ENCODE assay signal across 8 cellular contexts in the genomic region with DNA sequence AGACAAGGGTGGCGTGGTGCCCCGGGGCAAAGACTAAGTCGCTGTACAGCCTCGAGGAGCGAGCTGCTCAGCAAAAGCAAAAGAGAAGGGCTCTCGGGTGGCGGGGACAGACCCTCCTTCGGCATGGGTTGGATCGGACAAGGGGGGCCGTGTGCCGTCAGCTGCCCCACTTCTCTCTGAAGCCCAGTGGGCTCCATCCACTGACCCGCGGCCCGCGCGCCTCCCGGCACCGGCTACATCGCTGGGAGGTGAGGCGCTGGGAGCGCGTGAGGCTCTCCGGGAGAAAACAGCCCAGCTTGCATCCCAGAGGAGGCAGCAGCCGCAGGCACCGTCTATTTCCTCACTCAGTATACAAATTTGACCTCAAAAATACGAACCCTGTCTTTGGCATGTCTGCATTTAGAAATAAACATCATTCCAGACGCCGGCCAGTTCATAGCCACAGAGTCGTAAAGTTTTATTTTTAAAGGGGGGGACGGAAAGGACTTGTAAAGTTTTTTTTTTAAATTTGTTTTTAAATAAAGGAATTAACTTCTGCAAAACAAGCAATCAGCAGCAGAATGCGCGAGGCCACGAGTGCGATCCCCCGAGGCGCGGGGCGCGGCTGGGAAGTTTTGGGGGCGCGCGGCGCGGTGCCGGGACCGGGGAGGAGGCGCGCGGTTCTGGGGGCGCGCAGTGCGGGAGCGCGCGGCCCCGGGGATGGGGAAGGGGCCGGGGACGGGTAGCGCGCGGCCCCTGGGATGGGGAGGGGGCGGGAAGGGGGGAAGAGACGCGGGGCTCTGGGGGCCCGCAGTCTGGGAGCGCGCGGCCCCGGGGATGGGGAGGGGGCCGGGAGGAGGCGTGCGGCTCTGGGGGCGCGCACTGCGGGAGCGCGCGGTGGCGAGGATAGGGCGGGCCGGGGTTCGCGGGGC. TPM values are rescaled to one million over a fixed set of nuclear protein-coding genes. Genes with fewer than 3 reads are reported as not detected.
DNase-seq lines count a peak whose midpoint lies in the region; TF ChIP-seq lines count a peak whose summit lies in the region.

No MANE protein-coding gene starts in this region.

- DNase-seq in NCI-H2081 (lab: John Stamatoyannopoulos, UW) = peak; percentile 62 to 75
- DNase-seq in NCI-H2081 treated with DMSO at 0.1 percent for 48 hours (lab: John Stamatoyannopoulos, UW) = no peak
- DNase-seq in H9 = peak; percentile 64
- DNase-seq in NCI-H2227 treated with DMSO at 0.1 percent for 48 hours (lab: John Stamatoyannopoulos, UW) = peak; percentile 6
- DNase-seq in astrocyte of the cerebellum (ENCODE audit: low read depth) = no peak
- DNase-seq in hepatocyte (ENCODE audit: low spot score) = peak; percentile 63
- DNase-seq in prostate gland (ENCODE audit: low spot score) = no peak
- DNase-seq in GDM1 (lab: John Stamatoyannopoulos, UW) = no peak

- no peak for TF ChIP-seq POLR2A in prostate gland (IDR thresholded peaks at IDR 0.05)

- H3K4me2 ChIP-seq in H9 (ENCODE audit: insufficient read depth, insufficient read length, low read length) = peak overlapping the region; percentile 85
- H3K4me2 ChIP-seq in hepatocyte = peak overlapping the region; percentile 80

- H2AFZ ChIP-seq in H9 (ENCODE audit: low read length) (no peak overlapping the region), hepatocyte (peak overlapping the region; percentile 64)

- no peaks in the 10 kb centered on the region for H3K79me1 ChIP-seq in H9 (ENCODE audit: insufficient read depth, low read depth, low read length, poor library complexity, severe bottlenecking)

- H4K91ac ChIP-seq in H9 (ENCODE audit: insufficient read length, low read depth, low read length) = no peak overlapping the region

- H3T11ph ChIP-seq in H9 (ENCODE audit: low read length) = no peak overlapping the region

- in situ Hi-C loops in astrocyte of the cerebellum (cut with HindIII; ENCODE audit: low sequenced_read_pairs) = no loop called here

- H3K27me3 Mint-ChIP-seq in H9 (ENCODE audit: low read depth) = peaks cover 69% of the 10 kb centered on the region

- no peak overlapping the region for H3K56ac ChIP-seq in H9 (ENCODE audit: insufficient read length, low read depth, low read length)

- no peaks in the 10 kb centered on the region for H3K9me3 ChIP-seq in H9 (ENCODE audit: control insufficient read depth, low read depth, low read length)
- no peaks in the 10 kb centered on the region for H3K9me3 ChIP-seq in hepatocyte (ENCODE audit: low read depth)
- no peaks in the 10 kb centered on the region for H3K9me3 ChIP-seq in prostate gland

- H3K9me3 Mint-ChIP-seq in H9 = no peaks in the 10 kb centered on the region; a peak in 1 of 5 replicates

- H3K14ac ChIP-seq in H9 (ENCODE audit: insufficient read depth, low read length) = no peak overlapping the region

- H3K4me1 ChIP-seq in H9 (ENCODE audit: insufficient read depth, low read length) = peaks cover 4% of the 10 kb centered on the region; the same call in 1 of the 2 replicates
- peaks cover 22% of the 10 kb centered on the region for H3K4me1 ChIP-seq in hepatocyte (ENCODE audit: insufficient read depth)
- H3K4me1 ChIP-seq in prostate gland (replicated peaks) = peaks cover 6% of the 10 kb centered on the region

- H3K9me2 ChIP-seq in hepatocyte (replicated peaks; ENCODE audit: insufficient read depth) = no peaks in the 10 kb centered on the region

- no peak overlapping the region for H2BK12ac ChIP-seq in H9 (ENCODE audit: insufficient read length, low read depth, low read length)

- H3K27me3 ChIP-seq in H9 (ENCODE audit: insufficient read depth, low read length) (peaks cover 20% of the 10 kb centered on the region; the same call in 1 of the 2 replicates), hepatocyte (peaks cover 32% of the 10 kb centered on the region), prostate gland (replicated peaks; ENCODE audit: insufficient read depth) (no peaks in the 10 kb centered on the region)

- H3K79me2 ChIP-seq in H9 (ENCODE audit: insufficient read depth, low read length) (no peaks in the 10 kb centered on the region), hepatocyte (peaks cover 20% of the 10 kb centered on the region)

- H3K27ac ChIP-seq in H9 (ENCODE audit: insufficient read length, low read depth, low read length) (no peak overlapping the region), hepatocyte (no peak overlapping the region), prostate gland (peak overlapping the region in 1 of 2 donors; percentile 29)

- H2BK5ac ChIP-seq in H9 (ENCODE audit: insufficient read length, low read length) = no peak overlapping the region

- no peak overlapping the region for H3K27ac Mint-ChIP-seq in H9

- H4K8ac ChIP-seq in H9 (replicated peaks; ENCODE audit: insufficient read length, low read depth, low read length) = no peak overlapping the region

- no peak overlapping the region for H4K5ac ChIP-seq in H9 (ENCODE audit: insufficient read length, low read depth, low read length)

- H3K18ac ChIP-seq in H9 (ENCODE audit: insufficient read length, low read depth, low read length) = no peak overlapping the region

- no peak overlapping the region for H2BK15ac ChIP-seq in H9 (ENCODE audit: low read depth, low read length)

- no peak overlapping the region for H2BK120ac ChIP-seq in H9 (ENCODE audit: low read depth, low read length, poor library complexity, severe bottlenecking)

- H3K4ac ChIP-seq in H9 (ENCODE audit: low read depth, low read length) = no peak overlapping the region

- H3K4me3 Mint-ChIP-seq in H9 = peak overlapping the region; percentile 72 to 88

- WGBS in H9 (ENCODE audit: extremely low coverage, insufficient read length, low lambda C conversion rate) = no CpG with 5 or more reads among the region's 83 CpGs
- WGBS in hepatocyte (ENCODE audit: low lambda C conversion rate, missing lambda C conversion rate) = 2% methylated on average over 45 of the region's 83 CpGs
- WGBS in prostate gland = under 1% methylated on average over 56 of the region's 83 CpGs

- no peak overlapping the region for H3K9ac ChIP-seq in H9 (ENCODE audit: extremely low read depth, insufficient read length, low read length)

- no peak for TF ChIP-seq CTCF in H9 (conservative IDR thresholded peaks at IDR 0.05)
- TF ChIP-seq CTCF in astrocyte of the cerebellum (IDR thresholded peaks at IDR 0.05; ENCODE audit: low read depth, low read length, missing control alignments) = no peak
- no peak for TF ChIP-seq CTCF in hepatocyte (IDR thresholded peaks at IDR 0.05; ENCODE audit: poor library complexity)
- TF ChIP-seq CTCF in prostate gland (IDR thresholded peaks at IDR 0.05) = no peak

- no peak overlapping the region for H2BK20ac ChIP-seq in H9 (ENCODE audit: low read depth, low read length, poor library complexity, severe bottlenecking)

- no peak overlapping the region for H2AK5ac ChIP-seq in H9 (ENCODE audit: insufficient read length, low read length)

- H3K36me3 ChIP-seq in hepatocyte (replicated peaks; ENCODE audit: insufficient read depth, low read depth) (no peaks in the 10 kb centered on the region), prostate gland (no peaks in the 10 kb centered on the region)

- H3K36me3 Mint-ChIP-seq in H9 (ENCODE audit: insufficient read depth in 1 of 3, low read depth in 3 of 3) = peaks cover 0 to 6% (median 0%) of the 10 kb centered on the region in 3 experiments; a peak in 2 of 7 replicates

- H3K23me2 ChIP-seq in H9 (ENCODE audit: insufficient read length, low read depth, low read length, poor library complexity, severe bottlenecking) = peaks cover 18% of the 10 kb centered on the region

- intact Hi-C loops in prostate gland (cut with DNase I) = no loop called here

- H4K20me1 ChIP-seq in H9 (ENCODE audit: control insufficient read depth, insufficient read depth, insufficient read length) (no peaks in the 10 kb centered on the region), hepatocyte (ENCODE audit: insufficient read depth, poor library complexity, severe bottlenecking) (peaks cover 16% of the 10 kb centered on the region)

- H3K4me1 Mint-ChIP-seq in H9 = peaks cover 26 to 29% of the 10 kb centered on the region in 2 experiments

- H3K4me3 ChIP-seq in astrocyte of the cerebellum (ENCODE audit: low read depth, low read length) (peak overlapping the region; percentile 76), hepatocyte (peak overlapping the region; percentile 9), prostate gland (peak overlapping the region; percentile 58 to 62)

- no peak overlapping the region for H3K23ac ChIP-seq in H9 (ENCODE audit: insufficient read length, low read depth, low read length)

RNA-seq across cellular contexts. Expression of gene GPR137B, which starts 0.6 kb away (rescaled TPM):
- total RNA-seq in H9 (2021) (5.9 and 6.6 TPM in 2 replicates), hepatocyte (13.4 and 15.5 TPM in 2 replicates), prostate gland (10 to 100 TPM in 1 of 2 donors, 1 to 10 TPM in 1; 9.1 to 33.7 TPM)
- 12.2 and 13.0 TPM in 2 replicates for polyA plus RNA-seq in hepatocyte

Comparison
In these comparisons a context has a peak if more than half of its experiments do, and no peak if none do; other contexts are left out.
1. DNase-seq: peak in NCI-H2081 (2 of 2), H9 (single experiment), NCI-H2227 treated with DMSO at 0.1 percent for 48 hours (single experiment) and hepatocyte (single experiment); none in NCI-H2081 treated with DMSO at 0.1 percent for 48 hours (single experiment), astrocyte of the cerebellum (single experiment), prostate gland (single experiment) and GDM1 (single experiment).
2. H3K4me3 ChIP-seq: peak in every context shown above with its lines; median percentile 76 in astrocyte of the cerebellum; 60 in prostate gland; 9 in hepatocyte.